In the genomic region with DNA sequence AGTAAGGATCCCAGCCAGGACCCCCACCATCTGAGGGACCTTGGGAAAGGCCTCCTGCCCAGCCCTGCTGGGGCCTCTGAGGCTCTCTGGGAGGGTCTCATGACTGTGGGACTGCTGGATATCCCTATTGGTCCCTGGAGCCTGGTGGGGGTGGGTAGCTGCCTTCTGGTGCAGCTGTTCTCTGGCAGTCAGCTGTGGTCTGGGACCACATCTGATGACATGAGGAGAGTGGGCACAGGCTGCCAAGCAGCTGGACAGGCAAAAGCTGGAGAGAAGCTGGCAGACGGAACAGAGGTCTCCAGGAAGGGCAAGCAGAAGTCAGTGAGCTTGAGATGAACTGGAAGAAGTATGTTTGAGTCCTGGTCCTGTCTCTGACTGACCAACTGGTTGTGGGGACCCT, we compare ENCODE assay signal across 1 cellular context.
TF ChIP-seq lines count a peak whose summit lies in the region.

No MANE protein-coding gene starts in this region.

TF ChIP-seq in IMR-90, 13 proteins besides CTCF, POLR2A, EP300 and RAD21:
- TF ChIP-seq BHLHE40 (IDR thresholded peaks at IDR 0.05; ENCODE audit: low read depth, low read length), result no peak
- TF ChIP-seq, protein P1, sequence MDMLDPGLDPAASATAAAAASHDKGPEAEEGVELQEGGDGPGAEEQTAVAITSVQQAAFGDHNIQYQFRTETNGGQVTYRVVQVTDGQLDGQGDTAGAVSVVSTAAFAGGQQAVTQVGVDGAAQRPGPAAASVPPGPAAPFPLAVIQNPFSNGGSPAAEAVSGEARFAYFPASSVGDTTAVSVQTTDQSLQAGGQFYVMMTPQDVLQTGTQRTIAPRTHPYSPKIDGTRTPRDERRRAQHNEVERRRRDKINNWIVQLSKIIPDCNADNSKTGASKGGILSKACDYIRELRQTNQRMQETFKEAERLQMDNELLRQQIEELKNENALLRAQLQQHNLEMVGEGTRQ (IDR thresholded peaks at IDR 0.05; ENCODE audit: low read depth, low read length), result no peak
- TF ChIP-seq MXI1 (IDR thresholded peaks at IDR 0.05; ENCODE audit: borderline replicate concordance, low read depth, low read length), result no peak
- TF ChIP-seq RCOR1 (IDR thresholded peaks at IDR 0.05; ENCODE audit: insufficient replicate concordance, low read length), result no peak
- TF ChIP-seq, protein P2, sequence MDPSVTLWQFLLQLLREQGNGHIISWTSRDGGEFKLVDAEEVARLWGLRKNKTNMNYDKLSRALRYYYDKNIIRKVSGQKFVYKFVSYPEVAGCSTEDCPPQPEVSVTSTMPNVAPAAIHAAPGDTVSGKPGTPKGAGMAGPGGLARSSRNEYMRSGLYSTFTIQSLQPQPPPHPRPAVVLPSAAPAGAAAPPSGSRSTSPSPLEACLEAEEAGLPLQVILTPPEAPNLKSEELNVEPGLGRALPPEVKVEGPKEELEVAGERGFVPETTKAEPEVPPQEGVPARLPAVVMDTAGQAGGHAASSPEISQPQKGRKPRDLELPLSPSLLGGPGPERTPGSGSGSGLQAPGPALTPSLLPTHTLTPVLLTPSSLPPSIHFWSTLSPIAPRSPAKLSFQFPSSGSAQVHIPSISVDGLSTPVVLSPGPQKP (IDR thresholded peaks at IDR 0.05; ENCODE audit: borderline replicate concordance, low read depth, low read length), result no peak
- TF ChIP-seq CHD1 (IDR thresholded peaks at IDR 0.05; ENCODE audit: low read depth, low read length), result no peak
- no peak for TF ChIP-seq MAFK (IDR thresholded peaks at IDR 0.05; ENCODE audit: low read depth, low read length)
- TF ChIP-seq SMC3 (IDR thresholded peaks at IDR 0.05; ENCODE audit: low read depth, low read length), result no peak
- no peak for TF ChIP-seq CEBPB (IDR thresholded peaks at IDR 0.05; ENCODE audit: low read depth, low read length)
- no peak for TF ChIP-seq FOS (IDR thresholded peaks at IDR 0.05; ENCODE audit: low read depth, low read length)
